11 cellular contexts compared by ENCODE assay signal in genomic region chr22:26553056-26553752, GRCh38. TPM values are rescaled to one million over a fixed set of nuclear protein-coding genes. Genes with fewer than 3 reads are reported as not detected.
DNase-seq lines count a peak whose midpoint lies in the region; ATAC-seq, FAIRE-seq and TF ChIP-seq lines count a peak whose summit lies in the region.
"Had no signal": no experiment of that assay in that cellular context is flagged by ENCODE, and none has a peak within 500 bp of the region (broad histone marks: within the 10 kb centered on the region; RNA-seq: fewer than 3 reads in every experiment).

No MANE protein-coding gene starts in this region.

- no peak overlapping the region for H3K4me3 ChIP-seq in neural progenitor cell
- no peak overlapping the region for H3K4me3 ChIP-seq in small intestine (ENCODE audit: low read depth in 1 of 2, low read length in 2 of 2)

- H3K36me3 Mint-ChIP-seq in chondrocyte (ENCODE audit: low read depth) = no peaks in the 10 kb centered on the region
- no peaks in the 10 kb centered on the region for H3K36me3 Mint-ChIP-seq in neural progenitor cell

- H3K27me3 Mint-ChIP-seq in chondrocyte (ENCODE audit: low read depth) (no peaks in the 10 kb centered on the region), neural progenitor cell (ENCODE audit: insufficient read depth, low read depth) (peaks cover 7% of the 10 kb centered on the region)
- H3K27me3 Mint-ChIP-seq: activated B cell treated with CpG ODN at 0.5 μM for 24 hours had no signal

- H3K4me1 ChIP-seq in neural progenitor cell (peaks cover 11% of the 10 kb centered on the region), small intestine (ENCODE audit: control insufficient read depth in 2 of 2, insufficient read depth in 1 of 2, low read depth in 1 of 2, low read length in 1 of 2) (no peaks in the 10 kb centered on the region)

- H3K27ac Mint-ChIP-seq in chondrocyte (ENCODE audit: unreplicated experiment) (peak overlapping the region; percentile 97), neural progenitor cell (peak overlapping the region; percentile 38)
- H3K27ac Mint-ChIP-seq: activated B cell treated with CpG ODN at 0.5 μM for 24 hours, nephron had no signal

- WGBS in small intestine, 3 donors = 53 to 69% (median 54%) methylated on average over 7 of the region's 7 CpGs

- FAIRE-seq in small intestine (lab: Jason Lieb, UNC) (no peak), GM12891 (lab: Jason Lieb, UNC) (no peak)

- H3K27me3 ChIP-seq in neural progenitor cell = no peaks in the 10 kb centered on the region
- H3K27me3 ChIP-seq in small intestine (ENCODE audit: control insufficient read depth in 2 of 2, insufficient read depth in 2 of 2, low read length in 2 of 2) = no peaks in the 10 kb centered on the region

- H3K27ac ChIP-seq in neural progenitor cell (no peak overlapping the region), small intestine (ENCODE audit: low read depth in 1 of 2, low read length in 1 of 2) (no peak overlapping the region)

- peak; percentile 89 for DNase-seq in EL
- peak; percentile 69 for DNase-seq in NCI-H146 (lab: John Stamatoyannopoulos, UW)
- no peak for DNase-seq in chondrocyte (ENCODE audit: low spot score)
- no peak for DNase-seq in neural progenitor cell (ENCODE audit: low spot score)
- no peak for DNase-seq in small intestine
- no peak for DNase-seq in NCI-H1048 (lab: John Stamatoyannopoulos, UW)
- no peak for DNase-seq in GM12891 (ENCODE audit: insufficient read length, low spot score)
- DNase-seq: activated B cell treated with CpG ODN at 0.5 μM for 24 hours, Kasumi-1 had no signal

- no peak overlapping the region for H3K4me2 ChIP-seq in neural progenitor cell

- peaks cover 38% of the 10 kb centered on the region for H3K79me2 ChIP-seq in neural progenitor cell (ENCODE audit: low read depth)

- H3K9ac ChIP-seq in neural progenitor cell = no peak overlapping the region

- H3K9me3 ChIP-seq in neural progenitor cell (ENCODE audit: low read depth) (no peaks in the 10 kb centered on the region), small intestine (ENCODE audit: control insufficient read depth, low read depth) (no peaks in the 10 kb centered on the region)

- no peak for TF ChIP-seq CTCF in chondrocyte (IDR thresholded peaks at IDR 0.05)
- no peak for TF ChIP-seq CTCF in neural progenitor cell (IDR thresholded peaks at IDR 0.05)

- TF ChIP-seq POLR2A in GM12891 (IDR thresholded peaks at IDR 0.05; ENCODE audit: low read depth, low read length) = no peak

- H2AFZ ChIP-seq in neural progenitor cell (replicated peaks) = no peak overlapping the region

- no peaks in the 10 kb centered on the region for H3K9me3 Mint-ChIP-seq in chondrocyte (ENCODE audit: low read depth)
- H3K9me3 Mint-ChIP-seq in neural progenitor cell = no peaks in the 10 kb centered on the region
- H3K9me3 Mint-ChIP-seq: activated B cell treated with CpG ODN at 0.5 μM for 24 hours, nephron had no signal

- peaks cover 23% of the 10 kb centered on the region for H4K20me1 ChIP-seq in neural progenitor cell (ENCODE audit: low read depth)

- H3F3A ChIP-seq in neural progenitor cell (ENCODE audit: low read depth) = peaks cover 22% of the 10 kb centered on the region

- H3K36me3 ChIP-seq in neural progenitor cell = no peaks in the 10 kb centered on the region
- H3K36me3 ChIP-seq in small intestine (ENCODE audit: control insufficient read depth in 2 of 2, insufficient read depth in 2 of 2, low read length in 2 of 2) = no peaks in the 10 kb centered on the region

- no peak for ATAC-seq in GM21576 (IDR thresholded peaks at IDR 0.05; ENCODE audit: unreplicated experiment)

- H3K4me1 Mint-ChIP-seq in chondrocyte (ENCODE audit: low read depth) (peaks cover 61% of the 10 kb centered on the region), neural progenitor cell (peaks cover 48% of the 10 kb centered on the region)

- H3K4me3 Mint-ChIP-seq in chondrocyte (ENCODE audit: unreplicated experiment) (peak overlapping the region; percentile 60), neural progenitor cell (no peak overlapping the region)
- H3K4me3 Mint-ChIP-seq: activated B cell treated with CpG ODN at 0.5 μM for 24 hours, nephron had no signal

TF ChIP-seq in GM12891, 5 proteins besides CTCF, POLR2A, EP300 and RAD21:
- TF ChIP-seq POLR2AphosphoS5 (IDR thresholded peaks at IDR 0.05; ENCODE audit: low read depth, low read length) = no peak
- no peak for TF ChIP-seq PAX5 (IDR thresholded peaks at IDR 0.05; ENCODE audit: insufficient read depth, low read length, severe bottlenecking)
- TF ChIP-seq SPI1 (IDR thresholded peaks at IDR 0.05; ENCODE audit: low read depth, low read length) = no peak
- TF ChIP-seq POU2F2 (IDR thresholded peaks at IDR 0.05; ENCODE audit: low read depth, low read length) = no peak
- no peak for TF ChIP-seq TAF1 (IDR thresholded peaks at IDR 0.05; ENCODE audit: low read depth, low read length)
TF ChIP-seq in GM12891: peak in this region for 0.

RNA-seq across cellular contexts. Expression of gene TPST2, which starts 36.7 kb away (rescaled TPM):
- 75.8 to 80.3 TPM (median 77.1 TPM) in 3 replicates for total RNA-seq in chondrocyte
- total RNA-seq in neural progenitor cell (ENCODE audit: low replicate concordance) = 31.7 and 59.5 TPM in 2 replicates
- 10 to 100 TPM in 1 of 3 donors, 1 to 10 TPM in 2; 6.3 to 25.3 (median 7.8) TPM for polyA plus RNA-seq in small intestine
- polyA plus RNA-seq in GM12891 (2012; ENCODE audit: low read depth, missing spikeins) = 13.3 TPM

RNA-seq across cellular contexts. Expression of gene TFIP11, which starts 40.9 kb away (rescaled TPM):
- total RNA-seq in chondrocyte (30.6 to 34.7 TPM (median 33.3 TPM) in 3 replicates), neural progenitor cell (ENCODE audit: low replicate concordance) (22.2 and 26.2 TPM in 2 replicates)
- polyA plus RNA-seq in small intestine = 10 to 100 TPM; 14.5 to 32.7 (median 32.4) TPM
- polyA plus RNA-seq in GM12891 (2012; ENCODE audit: low read depth, missing spikeins) = 20.4 TPM

Comparison
In these comparisons a context has a peak if more than half of its experiments do, and no peak if none do; other contexts are left out.
1. DNase-seq: peak in EL (single experiment) and NCI-H146 (single experiment); none in chondrocyte (single experiment), neural progenitor cell (single experiment), small intestine (single experiment), NCI-H1048 (single experiment) and GM12891 (single experiment).